6 cellular contexts compared by ENCODE assay signal in the genomic region with DNA sequence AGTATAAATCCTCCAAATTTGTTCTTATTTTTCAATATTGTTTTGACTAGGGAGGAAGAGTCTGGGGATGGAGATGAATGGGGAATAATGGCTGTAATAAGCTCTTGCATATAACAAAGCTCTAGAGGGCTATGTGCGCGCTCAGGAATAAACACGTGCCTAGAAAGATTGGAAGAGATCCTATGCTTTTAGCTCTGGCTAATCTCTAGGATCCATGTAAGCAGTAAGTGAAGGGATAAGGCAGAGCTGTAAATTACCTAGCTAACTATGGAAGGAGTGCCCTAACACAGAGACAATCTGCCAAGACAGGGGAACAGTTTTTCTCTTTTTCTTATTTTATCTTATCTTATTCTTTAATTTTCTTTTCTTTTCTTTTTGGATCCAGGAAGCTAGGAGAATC. TPM values are rescaled to one million over a fixed set of nuclear protein-coding genes. Genes with fewer than 3 reads are reported as not detected.
"Had no signal": no experiment of that assay in that cellular context is flagged by ENCODE, and none has a peak within 500 bp of the region (broad histone marks: within the 10 kb centered on the region; RNA-seq: fewer than 3 reads in every experiment).

No MANE protein-coding gene starts in this region.

- H3K4me1 Mint-ChIP-seq: GM23338, H9 had no signal

- H3K4me3 ChIP-seq: GM23338 had no signal

- H3K4me3 Mint-ChIP-seq: GM23338, H9 had no signal

- H3K27ac Mint-ChIP-seq: GM23338, H9 had no signal

- DNase-seq: H9, HCEC 1CT, IMR-90 had no signal

RNA-seq across cellular contexts. Expression of a gene that starts 21.6 kb away (rescaled TPM):
- total RNA-seq: GM23338, H1, H9, HT-29, IMR-90 had no signal
- polyA plus RNA-seq: GM23338, H1, IMR-90 had no signal

RNA-seq across cellular contexts. Expression of a gene that starts 54.5 kb away (rescaled TPM):
- total RNA-seq: GM23338, H1, H9, HT-29, IMR-90 had no signal
- polyA plus RNA-seq: GM23338, H1, IMR-90 had no signal
